Comparison of ENCODE assay signal across 11 cellular contexts in the genomic region with DNA sequence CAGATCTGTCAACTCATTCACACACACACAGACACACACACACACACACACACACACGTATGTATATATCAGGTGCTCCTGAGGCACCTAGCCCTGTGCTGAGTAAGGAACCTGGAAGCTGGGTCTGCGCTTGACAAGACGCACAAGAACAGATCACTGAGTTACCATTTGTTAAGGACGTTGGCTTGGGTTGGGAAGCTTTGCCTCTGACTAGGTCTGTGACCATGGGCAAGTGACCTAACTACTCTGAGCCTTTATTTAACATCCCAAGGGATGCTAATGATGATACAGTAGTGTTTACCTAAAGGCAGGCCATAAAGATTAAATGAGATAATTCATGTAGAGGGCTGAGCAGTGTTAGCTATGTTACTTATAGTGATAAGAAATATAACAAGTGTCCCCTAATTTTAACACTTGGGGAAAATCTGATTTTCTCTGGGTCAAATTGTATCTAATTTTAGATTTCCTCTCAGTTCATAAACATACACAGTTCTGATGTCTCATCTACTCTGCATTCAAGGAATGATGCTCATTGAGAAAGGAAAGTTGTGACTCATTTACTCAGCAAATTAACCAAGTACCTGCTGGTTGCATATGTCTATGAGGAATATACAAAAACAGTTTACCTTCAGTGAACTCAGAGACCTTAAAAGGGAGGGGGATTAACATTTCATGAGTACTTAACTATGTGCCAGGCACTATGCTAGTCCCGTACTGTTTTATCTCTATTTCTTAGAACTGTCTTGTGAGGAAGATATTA. TPM values are rescaled to one million over a fixed set of nuclear protein-coding genes. Genes with fewer than 3 reads are reported as not detected.
DNase-seq lines count a peak whose midpoint lies in the region; ATAC-seq and TF ChIP-seq lines count a peak whose summit lies in the region.
"Had no signal": no experiment of that assay in that cellular context is flagged by ENCODE, and none has a peak within 500 bp of the region (broad histone marks: within the 10 kb centered on the region; RNA-seq: fewer than 3 reads in every experiment).

No MANE protein-coding gene starts in this region.

- ATAC-seq in upper lobe of right lung, result no peak

- DNase-seq in AG04449 (ENCODE audit: low read depth, low spot score) (peak; percentile 57), HT1080 (ENCODE audit: low read depth) (peak; percentile 78), astrocyte of the hippocampus (ENCODE audit: low read depth, low spot score) (peak; percentile 79), mesenchymal stem cell (peak; percentile 94), vagina (ENCODE audit: extremely low spot score in 2 of 2) (no peak), upper lobe of right lung (no peak), GOT3 (lab: John Stamatoyannopoulos, UW) (no peak), DMS53 (lab: John Stamatoyannopoulos, UW) (no peak)
- DNase-seq: caudate nucleus had no signal

- H3K4me2 ChIP-seq in mesenchymal stem cell (ENCODE audit: low read length, poor library complexity, severe bottlenecking), result no peak overlapping the region
- H3K4me2 ChIP-seq: KMS-11 had no signal

- POLR2A ChIA-PET in AG04449 (lab: Yijun Ruan, JAX), result interaction anchor here (0.7 kb wide), 1 partner anchor 14 kb away, joined by 4 read pairs; no protein-coding TSS in a partner anchor

- H3K9me3 ChIP-seq in mesenchymal stem cell (ENCODE audit: control insufficient read depth, low read length) (no peaks in the 10 kb centered on the region), vagina (no peaks in the 10 kb centered on the region), upper lobe of right lung (no peaks in the 10 kb centered on the region)

- TF ChIP-seq POLR2A in vagina (IDR thresholded peaks at IDR 0.05), result no peak

- H2BK5ac ChIP-seq in mesenchymal stem cell (ENCODE audit: low read depth, low read length, poor library complexity, severe bottlenecking), result peak overlapping the region; percentile 54

- H3K27ac ChIP-seq in mesenchymal stem cell (ENCODE audit: low read length, poor library complexity, severe bottlenecking) (peak overlapping the region; percentile 80), vagina (no peak overlapping the region), upper lobe of right lung (no peak overlapping the region)
- H3K27ac ChIP-seq: KMS-11 had no signal

- CTCF ChIA-PET in AG04449 (lab: Yijun Ruan, JAX), result interaction anchor here (1.1 to 2.7 kb wide), 3 partner anchors 12 to 39 kb away, joined by 3 to 13 read pairs (median 11); partner anchors contain the start of genes LIMK2 and RNF185

- peak overlapping the region; percentile 28 for H2AK5ac ChIP-seq in mesenchymal stem cell (ENCODE audit: low read length, severe bottlenecking)

- H3K79me1 ChIP-seq in mesenchymal stem cell (replicated peaks; ENCODE audit: low read length, poor library complexity, severe bottlenecking), result peaks cover 6% of the 10 kb centered on the region

- H3K27me3 ChIP-seq in mesenchymal stem cell (ENCODE audit: control insufficient read depth in 1 of 2, insufficient read depth in 1 of 2, low read length in 2 of 2) (no peaks in the 10 kb centered on the region), vagina (no peaks in the 10 kb centered on the region), upper lobe of right lung (no peaks in the 10 kb centered on the region)

- H4K8ac ChIP-seq in mesenchymal stem cell (ENCODE audit: low read length), result peak overlapping the region; percentile 52

- H4K91ac ChIP-seq in mesenchymal stem cell (ENCODE audit: low read length), result peak overlapping the region; percentile 25

- H3K36me3 ChIP-seq in mesenchymal stem cell (ENCODE audit: control insufficient read depth in 1 of 2, insufficient read depth in 2 of 2, low read depth in 1 of 2, low read length in 2 of 2), result peaks cover 3 to 8% of the 10 kb centered on the region in 2 experiments
- no peaks in the 10 kb centered on the region for H3K36me3 ChIP-seq in vagina
- peaks cover 20% of the 10 kb centered on the region for H3K36me3 ChIP-seq in upper lobe of right lung

- H3K4me1 ChIP-seq in mesenchymal stem cell (ENCODE audit: control insufficient read depth, insufficient read depth, low read depth, low read length) (peaks cover 8% of the 10 kb centered on the region), vagina (peaks cover 53% of the 10 kb centered on the region), upper lobe of right lung (peaks cover 27% of the 10 kb centered on the region)

- H2BK12ac ChIP-seq in mesenchymal stem cell (ENCODE audit: low read length in 2 of 2), result peak overlapping the region in 1 of 2 experiments; percentile 80

- no peak overlapping the region for H2BK120ac ChIP-seq in mesenchymal stem cell (ENCODE audit: low read depth, low read length)

- H3K14ac ChIP-seq in mesenchymal stem cell (ENCODE audit: low read length in 2 of 2), result no peak overlapping the region

- H3K18ac ChIP-seq in mesenchymal stem cell (ENCODE audit: low read depth in 1 of 2, low read length in 2 of 2), result peak overlapping the region in 1 of 2 experiments; percentile 58

- TF ChIP-seq CTCF in AG04449 (IDR thresholded peaks at IDR 0.05; ENCODE audit: insufficient read depth, low read length, missing control alignments) (no peak), vagina (IDR thresholded peaks at IDR 0.05) (no peak), upper lobe of right lung (IDR thresholded peaks at IDR 0.05) (no peak)

- WGBS in mesenchymal stem cell, result 8% methylated on average over 4 of the region's 5 CpGs

- no peak overlapping the region for H2BK15ac ChIP-seq in mesenchymal stem cell (ENCODE audit: low read depth, poor library complexity, severe bottlenecking)

- H3K4ac ChIP-seq in mesenchymal stem cell (ENCODE audit: low read depth in 1 of 2, low read length in 2 of 2), result no peak overlapping the region

- no peak overlapping the region for H3K4me3 ChIP-seq in AG04449 (ENCODE audit: low read depth, low read length)
- peak overlapping the region in 1 of 2 experiments; percentile 46 for H3K4me3 ChIP-seq in mesenchymal stem cell (ENCODE audit: insufficient read depth in 1 of 2, low read depth in 1 of 2, low read length in 2 of 2)
- H3K4me3 ChIP-seq in vagina, result no peak overlapping the region
- H3K4me3 ChIP-seq in upper lobe of right lung, result no peak overlapping the region

- no peak overlapping the region for H2AFZ ChIP-seq in mesenchymal stem cell (ENCODE audit: low read depth, low read length)

- intact Hi-C loops in vagina (cut with DNase I) (no loop called here), upper lobe of right lung (cut with DNase I) (no loop called here)

- H3K9ac ChIP-seq in mesenchymal stem cell (ENCODE audit: low read length), result peak overlapping the region; percentile 76
- H3K9ac ChIP-seq: KMS-11 had no signal

- no peak overlapping the region for H3K23ac ChIP-seq in mesenchymal stem cell (ENCODE audit: low read length in 2 of 2)

RNA-seq across cellular contexts. Expression of gene RNF185, which starts 13.6 kb away (rescaled TPM):
- 18.5 and 20.4 TPM in 2 replicates for total RNA-seq in HT1080 (2014; rRNA removed; shearing (Covaris generic))
- polyA plus RNA-seq in HT1080 (2015; cell fraction: cytosol; rRNA removed), result 23.9 and 24.0 TPM in 2 replicates
- polyA plus RNA-seq in HT1080 (2015; cell fraction: nucleus; rRNA removed), result 25.0 and 26.8 TPM in 2 replicates
- polyA plus RNA-seq in mesenchymal stem cell (2013, experiment 1 of 2), result 34.9 TPM
- 35.2 TPM for polyA plus RNA-seq in mesenchymal stem cell (2013, experiment 2 of 2)
- total RNA-seq in vagina (22.8 TPM), upper lobe of right lung (37.9 TPM)

RNA-seq across cellular contexts. Expression of gene PLA2G3, which starts 33.3 kb away (rescaled TPM):
- total RNA-seq in HT1080 (2014; rRNA removed; shearing (Covaris generic)), result 0.17 and 0.37 TPM in 2 replicates
- polyA plus RNA-seq in HT1080 (2015; cell fraction: cytosol; rRNA removed), result 0.03 and 0.05 TPM in 2 replicates
- not detected in 2 replicates for polyA plus RNA-seq in HT1080 (2015; cell fraction: nucleus; rRNA removed)
- 1.2 TPM for polyA plus RNA-seq in mesenchymal stem cell (2013, experiment 1 of 2)
- polyA plus RNA-seq in mesenchymal stem cell (2013, experiment 2 of 2), result 1.2 TPM
- total RNA-seq in vagina (6.1 TPM), upper lobe of right lung (6.9 TPM)
- total RNA-seq: mononuclear cell had no signal

RNA-seq across cellular contexts. Expression of gene LIMK2, which starts 38.5 kb away (rescaled TPM):
- 18.7 and 19.9 TPM in 2 replicates for total RNA-seq in HT1080 (2014; rRNA removed; shearing (Covaris generic))
- polyA plus RNA-seq in HT1080 (2015; cell fraction: cytosol; rRNA removed), result 7.8 and 10.3 TPM in 2 replicates
- polyA plus RNA-seq in HT1080 (2015; cell fraction: nucleus; rRNA removed), result 20.6 and 22.3 TPM in 2 replicates
- 20.1 TPM for polyA plus RNA-seq in mesenchymal stem cell (2013, experiment 1 of 2)
- polyA plus RNA-seq in mesenchymal stem cell (2013, experiment 2 of 2), result 17.1 TPM
- total RNA-seq in vagina, result 120 TPM
- 63.0 TPM for total RNA-seq in upper lobe of right lung

RNA-seq across cellular contexts. Expression of gene INPP5J, which starts 50.8 kb away (rescaled TPM):
- 0.23 and 0.88 TPM in 2 replicates for total RNA-seq in HT1080 (2014; rRNA removed; shearing (Covaris generic))
- polyA plus RNA-seq in HT1080 (2015; cell fraction: cytosol; rRNA removed), result 0.26 and 0.58 TPM in 2 replicates
- 1.7 and 2.2 TPM in 2 replicates for polyA plus RNA-seq in HT1080 (2015; cell fraction: nucleus; rRNA removed)
- polyA plus RNA-seq in mesenchymal stem cell (2013, experiment 1 of 2), result 2.2 TPM
- polyA plus RNA-seq in mesenchymal stem cell (2013, experiment 2 of 2), result 2.2 TPM
- total RNA-seq in vagina (5.9 TPM), upper lobe of right lung (4.5 TPM)
- total RNA-seq: mononuclear cell had no signal

Comparison
In these comparisons a context has a peak if more than half of its experiments do, and no peak if none do; other contexts are left out.
1. DNase-seq: peak in AG04449 (single experiment), HT1080 (single experiment), astrocyte of the hippocampus (single experiment) and mesenchymal stem cell (single experiment); none in vagina (0 of 2), upper lobe of right lung (single experiment), GOT3 (single experiment) and DMS53 (single experiment).